In genomic region chr11:90453525-90453924, GRCh38 we compare ENCODE assay signal across 30 cellular contexts.
"Had no signal": no experiment of that assay in that cellular context is flagged by ENCODE, and none has a peak within 500 bp of the region (broad histone marks: within the 10 kb centered on the region; RNA-seq: fewer than 3 reads in every experiment).

No MANE protein-coding gene starts in this region.

- H3K4me3 Mint-ChIP-seq: activated CD4-positive, alpha-beta T cell treated with anti-CD3 and anti-CD28 coated beads for 36 hours; activated CD4-positive, alpha-beta T cell treated with anti-CD3 and anti-CD28 coated beads, Interleukin-2, amount 10 ng/mL, durations not matched to agents 7 days and 5 days; activated naive CD4-positive, alpha-beta T cell treated with anti-CD3 and anti-CD28 coated beads for 36 hours; activated T-cell treated with anti-CD3 and anti-CD28 coated beads, Interleukin-2, amount 50 U/mL, for 4 hours; activated T-helper 1 cell treated with anti-CD3 and anti-CD28 coated beads, Interleukin-12 subunit alpha, Interleukin-12 subunit beta, Interleukin-2, Interleukin-4 antibody, amounts not matched to agents 30 ng/mL and 10 ng/mL and 1 ng/mL, durations not matched to agents 14 hours and 24 hours and 36 hours; T-helper 1 cell treated with Interleukin-12 subunit alpha and Interleukin-12 subunit beta and Interleukin-4 antibody, amounts not matched to agents 30 μg/mL and 1 μg/mL, for 36 hours; T-helper 2 cell treated with Interferon-gamma antibody and Interleukin-4, amounts not matched to agents 5 μg/mL and 100 μg/mL, for 36 hours had no signal

- H3K36me3 ChIP-seq: adrenal gland, breast epithelium, Peyer's patch, SJSA1 had no signal

- DNase-seq: activated CD4-positive, alpha-beta T cell treated with anti-CD3 and anti-CD28 coated beads for 36 hours; activated CD4-positive, alpha-beta T cell treated with anti-CD3 and anti-CD28 coated beads, Interleukin-2, amount 10 ng/mL, durations not matched to agents 7 days and 5 days; activated CD4-positive, alpha-beta T cell treated with anti-CD3 and anti-CD28 coated beads, Interleukin-2, amount 50 U/mL, for 48 hours; activated CD8-positive, alpha-beta memory T cell treated with anti-CD3 and anti-CD28 coated beads, Interleukin-2, amount 50 U/mL, for 4 hours; activated gamma-delta T cell treated with Interleukin-2 at 50 U/mL for 16 hours; activated naive CD4-positive, alpha-beta T cell treated with anti-CD3 and anti-CD28 coated beads for 36 hours; activated T-cell treated with anti-CD3 and anti-CD28 coated beads for 4 hours; activated T-cell treated with anti-CD3 and anti-CD28 coated beads, Interleukin-2, amount 50 U/mL, for 4 hours; adrenal gland; body of pancreas; MM.1S; MV-4-11; NCI-H1092; NCI-H1436 treated with DMSO at 0.1 percent for 48 hours; NCI-H1694 treated with DMSO at 0.1 percent for 48 hours; NCI-H2029; NCI-H345; NCI-H524 treated with DMSO at 0.1 percent for 48 hours; PC-3; Peyer's patch; RPMI8226; SHP77 treated with DMSO at 0.1 percent for 48 hours; SK-N-SH had no signal

- H3K27me3 ChIP-seq: adrenal gland, body of pancreas, breast epithelium, Peyer's patch, SJSA1 had no signal

- H3K27me3 Mint-ChIP-seq: activated CD4-positive, alpha-beta T cell treated with anti-CD3 and anti-CD28 coated beads, Interleukin-2, amount 10 ng/mL, durations not matched to agents 7 days and 5 days had no signal

- H3K27ac Mint-ChIP-seq: activated CD4-positive, alpha-beta T cell treated with anti-CD3 and anti-CD28 coated beads for 36 hours; activated CD4-positive, alpha-beta T cell treated with anti-CD3 and anti-CD28 coated beads, Interleukin-2, amount 10 ng/mL, durations not matched to agents 7 days and 5 days; activated naive CD4-positive, alpha-beta T cell treated with anti-CD3 and anti-CD28 coated beads for 36 hours; activated naive CD4-positive, alpha-beta T cell treated with anti-CD3 and anti-CD28 coated beads, Interleukin-2, amount 50 U/mL, for 72 hours; activated T-helper 1 cell treated with anti-CD3 and anti-CD28 coated beads, Interleukin-12 subunit alpha, Interleukin-12 subunit beta, Interleukin-2, Interleukin-4 antibody, amounts not matched to agents 30 ng/mL and 10 ng/mL and 1 ng/mL, durations not matched to agents 14 hours and 24 hours and 36 hours; T-helper 1 cell treated with Interleukin-12 subunit alpha and Interleukin-12 subunit beta and Interleukin-4 antibody, amounts not matched to agents 30 μg/mL and 1 μg/mL, for 36 hours; T-helper 2 cell treated with Interferon-gamma antibody and Interleukin-4, amounts not matched to agents 5 μg/mL and 100 μg/mL, for 36 hours had no signal

- H3K36me3 Mint-ChIP-seq: activated naive CD4-positive, alpha-beta T cell treated with anti-CD3 and anti-CD28 coated beads, Interleukin-2, amount 50 U/mL, for 72 hours had no signal

- H3K4me1 ChIP-seq: adrenal gland, body of pancreas, breast epithelium, Peyer's patch, SJSA1 had no signal

- H3K9me3 Mint-ChIP-seq: activated CD4-positive, alpha-beta T cell treated with anti-CD3 and anti-CD28 coated beads, Interleukin-2, amount 10 ng/mL, durations not matched to agents 7 days and 5 days; activated naive CD4-positive, alpha-beta T cell treated with anti-CD3 and anti-CD28 coated beads for 36 hours; activated naive CD4-positive, alpha-beta T cell treated with anti-CD3 and anti-CD28 coated beads, Interleukin-2, amount 50 U/mL, for 72 hours; activated T-cell treated with anti-CD3 and anti-CD28 coated beads, Interleukin-2, amount 50 U/mL, for 4 hours; activated T-helper 1 cell treated with anti-CD3 and anti-CD28 coated beads, Interleukin-12 subunit alpha, Interleukin-12 subunit beta, Interleukin-2, Interleukin-4 antibody, amounts not matched to agents 30 ng/mL and 10 ng/mL and 1 ng/mL, durations not matched to agents 14 hours and 24 hours and 36 hours; T-helper 1 cell treated with Interleukin-12 subunit alpha and Interleukin-12 subunit beta and Interleukin-4 antibody, amounts not matched to agents 30 μg/mL and 1 μg/mL, for 36 hours; T-helper 2 cell treated with Interferon-gamma antibody and Interleukin-4, amounts not matched to agents 5 μg/mL and 100 μg/mL, for 36 hours had no signal

- H3K4me2 ChIP-seq: SK-N-SH had no signal

- H3K4me3 ChIP-seq: adrenal gland, body of pancreas, breast epithelium, Peyer's patch, SJSA1 had no signal

- ATAC-seq: activated CD4-positive, alpha-beta T cell treated with anti-CD3 and anti-CD28 coated beads for 36 hours; activated CD4-positive, CD25-positive, alpha-beta regulatory T cell treated with anti-CD3 and anti-CD28 coated beads, Interleukin-2, amount 50 U/mL, for 24 hours; activated naive CD4-positive, alpha-beta T cell treated with anti-CD3 and anti-CD28 coated beads, Interleukin-2, amount 50 U/mL, for 72 hours; activated T-cell treated with anti-CD3 and anti-CD28 coated beads, Interleukin-2, amount 50 U/mL, for 4 hours; body of pancreas; PC-3 had no signal

- H3K4me1 Mint-ChIP-seq: activated CD4-positive, alpha-beta T cell treated with anti-CD3 and anti-CD28 coated beads for 36 hours; activated CD4-positive, alpha-beta T cell treated with anti-CD3 and anti-CD28 coated beads, Interleukin-2, amount 10 ng/mL, durations not matched to agents 7 days and 5 days had no signal

- H3K9me3 ChIP-seq: adrenal gland, body of pancreas, breast epithelium, Peyer's patch, SJSA1, SK-N-SH had no signal

- H3K27ac ChIP-seq: adrenal gland, body of pancreas, breast epithelium, Peyer's patch, SJSA1 had no signal
